Comparison of ENCODE assay signal across 11 cellular contexts in genomic region chr11:9092085-9092484, GRCh38. TPM values are rescaled to one million over a fixed set of nuclear protein-coding genes. Genes with fewer than 3 reads are reported as not detected.
DNase-seq lines count a peak whose midpoint lies in the region; ATAC-seq and TF ChIP-seq lines count a peak whose summit lies in the region.
"Had no signal": no experiment of that assay in that cellular context is flagged by ENCODE, and none has a peak within 500 bp of the region (broad histone marks: within the 10 kb centered on the region; RNA-seq: fewer than 3 reads in every experiment).

No MANE protein-coding gene starts in this region.

- intact Hi-C loops in CD8-positive, alpha-beta T cell (cut with DNase I, micrococcal nuclease): no loop called here
- intact Hi-C loops in activated T-helper 2 cell treated with anti-CD3 and anti-CD28 coated beads, Interferon-gamma antibody, Interleukin-2, Interleukin-4, amounts not matched to agents 10 μg/mL and 5 μg/mL and 100 μg/mL, durations not matched to agents 14 hours and 24 hours and 36 hours (cut with micrococcal nuclease): no loop called here

- no peak overlapping the region for H3K4me3 ChIP-seq in CD8-positive, alpha-beta T cell (ENCODE audit: low read depth, low read length)
- no peak overlapping the region for H3K4me3 ChIP-seq in MM.1S (ENCODE audit: low read length)
- H3K4me3 ChIP-seq in fibroblast of villous mesenchyme (ENCODE audit: low read depth, low read length): peak overlapping the region; percentile 19
- H3K4me3 ChIP-seq in retinal pigment epithelial cell (ENCODE audit: low read length): peak overlapping the region; percentile 23

- peaks cover 65% of the 10 kb centered on the region for H3K27me3 Mint-ChIP-seq in CD8-positive, alpha-beta T cell (ENCODE audit: low read depth)
- H3K27me3 Mint-ChIP-seq in activated T-helper 2 cell treated with anti-CD3 and anti-CD28 coated beads, Interferon-gamma antibody, Interleukin-2, Interleukin-4, amounts not matched to agents 10 μg/mL and 5 μg/mL and 100 μg/mL, durations not matched to agents 14 hours and 24 hours and 36 hours (ENCODE audit: low read depth): peaks cover 75% of the 10 kb centered on the region

- H3K4me2 ChIP-seq in MM.1S (ENCODE audit: low read depth, low read length): peak overlapping the region; percentile 52; the same call in 1 of the 2 replicates

- H3K27ac Mint-ChIP-seq in CD8-positive, alpha-beta T cell: no peak overlapping the region
- H3K27ac Mint-ChIP-seq in activated T-helper 2 cell treated with anti-CD3 and anti-CD28 coated beads, Interferon-gamma antibody, Interleukin-2, Interleukin-4, amounts not matched to agents 10 μg/mL and 5 μg/mL and 100 μg/mL, durations not matched to agents 14 hours and 24 hours and 36 hours: no peak overlapping the region
- H3K27ac Mint-ChIP-seq: activated CD4-positive, alpha-beta T cell treated with anti-CD3 and anti-CD28 coated beads, Interleukin-2, amount 10 ng/mL, durations not matched to agents 7 days and 5 days had no signal

- no peaks in the 10 kb centered on the region for H3K36me3 Mint-ChIP-seq in CD8-positive, alpha-beta T cell
- no peaks in the 10 kb centered on the region for H3K36me3 Mint-ChIP-seq in activated T-helper 2 cell treated with anti-CD3 and anti-CD28 coated beads, Interferon-gamma antibody, Interleukin-2, Interleukin-4, amounts not matched to agents 10 μg/mL and 5 μg/mL and 100 μg/mL, durations not matched to agents 14 hours and 24 hours and 36 hours (ENCODE audit: low read depth)

- no peaks in the 10 kb centered on the region for H3K36me3 ChIP-seq in CD8-positive, alpha-beta T cell (ENCODE audit: insufficient read depth, low read length)
- H3K36me3 ChIP-seq in MM.1S (replicated peaks; ENCODE audit: insufficient read depth, low read length): no peaks in the 10 kb centered on the region

- no peak overlapping the region for H3K9ac ChIP-seq in MM.1S (ENCODE audit: low read length)

- H3K9me3 ChIP-seq in CD8-positive, alpha-beta T cell (ENCODE audit: low read length): no peaks in the 10 kb centered on the region
- H3K9me3 ChIP-seq in MM.1S (replicated peaks; ENCODE audit: insufficient read depth, low read length): no peaks in the 10 kb centered on the region

- no peaks in the 10 kb centered on the region for H4K20me1 ChIP-seq in MM.1S (ENCODE audit: insufficient read depth, low read length)

- no peaks in the 10 kb centered on the region for H3K4me1 ChIP-seq in CD8-positive, alpha-beta T cell (ENCODE audit: insufficient read depth, low read length)
- H3K4me1 ChIP-seq in MM.1S (ENCODE audit: low read length): no peaks in the 10 kb centered on the region

- no peak for DNase-seq in CD8-positive, alpha-beta T cell
- DNase-seq in MM.1S (no peak), fibroblast of villous mesenchyme (ENCODE audit: low read depth) (no peak), retinal pigment epithelial cell (ENCODE audit: low read depth) (no peak), NCI-H524 (lab: John Stamatoyannopoulos, UW) (no peak)
- no peak for DNase-seq in activated T-helper 2 cell treated with anti-CD3 and anti-CD28 coated beads, Interferon-gamma antibody, Interleukin-2, Interleukin-4, amounts not matched to agents 10 μg/mL and 5 μg/mL and 100 μg/mL, durations not matched to agents 14 hours and 24 hours and 36 hours (ENCODE audit: low spot score)
- DNase-seq: activated CD4-positive, alpha-beta T cell treated with anti-CD3 and anti-CD28 coated beads, Interleukin-2, amount 10 ng/mL, durations not matched to agents 7 days and 5 days; amniotic stem cell; NCI-H446 treated with DMSO at 0.1 percent for 48 hours; SHP77 had no signal

- no peak overlapping the region for H3K27ac ChIP-seq in CD8-positive, alpha-beta T cell (ENCODE audit: low read depth, low read length)
- no peak overlapping the region for H3K27ac ChIP-seq in MM.1S (ENCODE audit: low read length)

- peaks cover 8% of the 10 kb centered on the region for H3K4me1 Mint-ChIP-seq in CD8-positive, alpha-beta T cell (ENCODE audit: low read depth)
- no peaks in the 10 kb centered on the region for H3K4me1 Mint-ChIP-seq in activated T-helper 2 cell treated with anti-CD3 and anti-CD28 coated beads, Interferon-gamma antibody, Interleukin-2, Interleukin-4, amounts not matched to agents 10 μg/mL and 5 μg/mL and 100 μg/mL, durations not matched to agents 14 hours and 24 hours and 36 hours (ENCODE audit: low read depth)

- H3K9me3 Mint-ChIP-seq in CD8-positive, alpha-beta T cell: no peaks in the 10 kb centered on the region
- no peaks in the 10 kb centered on the region for H3K9me3 Mint-ChIP-seq in activated T-helper 2 cell treated with anti-CD3 and anti-CD28 coated beads, Interferon-gamma antibody, Interleukin-2, Interleukin-4, amounts not matched to agents 10 μg/mL and 5 μg/mL and 100 μg/mL, durations not matched to agents 14 hours and 24 hours and 36 hours
- H3K9me3 Mint-ChIP-seq: activated CD4-positive, alpha-beta T cell treated with anti-CD3 and anti-CD28 coated beads, Interleukin-2, amount 10 ng/mL, durations not matched to agents 7 days and 5 days had no signal

- no peaks in the 10 kb centered on the region for H3K79me2 ChIP-seq in MM.1S (ENCODE audit: low read length)

- CTCF ChIA-PET in CD8-positive, alpha-beta T cell (lab: Charles Lee): interaction anchor here (1.7 kb wide), 1 partner anchor 46 kb away, joined by 6 read pairs; no protein-coding TSS in a partner anchor

- no peaks in the 10 kb centered on the region for H3K9me2 ChIP-seq in MM.1S (replicated peaks; ENCODE audit: insufficient read depth, low read length)

- TF ChIP-seq CTCF in CD8-positive, alpha-beta T cell (IDR thresholded peaks at IDR 0.05): no peak
- TF ChIP-seq CTCF in MM.1S (IDR thresholded peaks at IDR 0.05; ENCODE audit: low read length): no peak
- no peak for TF ChIP-seq CTCF in fibroblast of villous mesenchyme (IDR thresholded peaks at IDR 0.05; ENCODE audit: insufficient read depth, low read depth, low read length)
- TF ChIP-seq CTCF in retinal pigment epithelial cell (conservative IDR thresholded peaks at IDR 0.05; ENCODE audit: low read depth, low read length): no peak

- H3F3A ChIP-seq in MM.1S (ENCODE audit: insufficient read depth, low read length): no peaks in the 10 kb centered on the region

- POLR2A ChIA-PET in CD8-positive, alpha-beta T cell (lab: Charles Lee): no interaction called here

- no peak for ATAC-seq in CD8-positive, alpha-beta T cell
- ATAC-seq in GM18520 (IDR thresholded peaks at IDR 0.05; ENCODE audit: unreplicated experiment): no peak

- peaks cover 6% of the 10 kb centered on the region for H3K27me3 ChIP-seq in CD8-positive, alpha-beta T cell (ENCODE audit: insufficient read depth, low read length)
- peaks cover 13% of the 10 kb centered on the region for H3K27me3 ChIP-seq in MM.1S (replicated peaks; ENCODE audit: insufficient read depth, low read length)

- no peak overlapping the region for H2AFZ ChIP-seq in MM.1S (ENCODE audit: low read length)

- peak overlapping the region; percentile 17 for H3K4me3 Mint-ChIP-seq in CD8-positive, alpha-beta T cell
- no peak overlapping the region for H3K4me3 Mint-ChIP-seq in activated T-helper 2 cell treated with anti-CD3 and anti-CD28 coated beads, Interferon-gamma antibody, Interleukin-2, Interleukin-4, amounts not matched to agents 10 μg/mL and 5 μg/mL and 100 μg/mL, durations not matched to agents 14 hours and 24 hours and 36 hours (ENCODE audit: low read depth)
- H3K4me3 Mint-ChIP-seq: activated CD4-positive, alpha-beta T cell treated with anti-CD3 and anti-CD28 coated beads, Interleukin-2, amount 10 ng/mL, durations not matched to agents 7 days and 5 days had no signal

RNA-seq across cellular contexts. Expression of gene SCUBE2, which starts 0.7 kb away (rescaled TPM):
- not detected for total RNA-seq in CD8-positive, alpha-beta T cell
- 0.97 and 1.3 TPM in 2 replicates for total RNA-seq in fibroblast of villous mesenchyme
- total RNA-seq in activated T-helper 2 cell treated with anti-CD3 and anti-CD28 coated beads, Interferon-gamma antibody, Interleukin-2, Interleukin-4, amounts not matched to agents 10 μg/mL and 5 μg/mL and 100 μg/mL, durations not matched to agents 14 hours and 24 hours and 36 hours: 0.18 TPM in 1 of 2 replicates, not detected in the other

Comparison
In these comparisons a context has a peak if more than half of its experiments do, and no peak if none do; other contexts are left out.
1. H3K4me3 ChIP-seq: peak in fibroblast of villous mesenchyme (single experiment) and retinal pigment epithelial cell (single experiment); none in CD8-positive, alpha-beta T cell (single experiment) and MM.1S (single experiment).